ENCODE assay signal across 9 cellular contexts in the genomic region with DNA sequence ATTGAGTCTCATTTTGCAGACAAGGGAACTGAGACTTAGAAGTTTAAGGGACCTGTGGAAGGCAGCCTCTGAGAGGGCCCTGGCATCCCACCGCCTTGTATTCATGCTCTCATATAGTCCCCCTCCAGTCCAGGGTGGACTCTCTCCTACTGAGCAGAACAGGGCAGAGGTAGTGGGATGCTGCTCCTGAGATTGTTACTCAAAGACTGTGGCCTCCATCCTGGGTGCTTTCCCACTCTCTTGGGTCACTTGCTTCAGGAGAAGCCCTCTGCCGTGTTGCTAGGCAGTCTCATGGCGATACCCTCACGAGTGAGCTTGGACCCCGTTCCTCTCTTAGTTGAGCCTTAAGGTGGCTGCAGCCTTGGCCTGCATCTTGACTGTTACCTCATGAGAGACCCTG.
"Had no signal": no experiment of that assay in that cellular context is flagged by ENCODE, and none has a peak within 500 bp of the region (broad histone marks: within the 10 kb centered on the region; RNA-seq: fewer than 3 reads in every experiment).

No MANE protein-coding gene starts in this region.

- H3K27ac Mint-ChIP-seq: GM23338, H9, HFFc6 had no signal

- H3K9ac ChIP-seq: GM23248 had no signal

- H3K4me2 ChIP-seq: GM23338 had no signal

- H3K9me3 Mint-ChIP-seq: GM23338, H9, HFFc6 had no signal

- H3K36me3 ChIP-seq: HAP-1 had no signal

- H3K27ac ChIP-seq: GM23248 had no signal

- ATAC-seq: GM23338, HCT116 had no signal

- H3K4me3 ChIP-seq: GM23248, GM23338, HAP-1 had no signal

- H3K9me3 ChIP-seq: HAP-1 had no signal

- H2AFZ ChIP-seq: GM23248, GM23338 had no signal

- H3K4me3 Mint-ChIP-seq: GM23338, H9, HFFc6 had no signal

- DNase-seq: GM23248, GOT3, H7, H9, HCEC 1CT, HFFc6 had no signal

- H3K4me1 ChIP-seq: HAP-1 had no signal
